ENCODE assay signal across 1 cellular context in genomic region chr20:57092112-57092899, GRCh38.
A peak's percentile ranks its signal among the peaks of the same experiment; 100 is the strongest.
TF ChIP-seq lines count a peak whose summit lies in the region.

No MANE protein-coding gene starts in this region.

TF ChIP-seq in HEK293, 187 proteins besides CTCF, POLR2A, EP300 and RAD21 (continued from another document and continues in another):
- TF ChIP-seq PRDM2 (tag by site-specific recombination; IDR thresholded peaks at IDR 0.05; ENCODE audit: borderline replicate concordance) = no peak
- no peak for TF ChIP-seq ZNF280D (tag by site-specific recombination; IDR thresholded peaks at IDR 0.05)
- 0 out of 2 replicates have a peak, but pooled peaks have one; percentile 50 for TF ChIP-seq ZEB2 (tag by site-specific recombination; IDR thresholded peaks at IDR 0.05)
- TF ChIP-seq ZNF76 (tag by site-specific recombination; IDR thresholded peaks at IDR 0.05; ENCODE audit: borderline replicate concordance, low read depth) = peak; percentile 40; the same call in 1 of the 2 replicates
- no peak for TF ChIP-seq WT1 (tag by site-specific recombination; IDR thresholded peaks at IDR 0.05)
- peak; percentile 81; the same call in 1 of the 2 replicates for TF ChIP-seq ZNF2 (tag by site-specific recombination; IDR thresholded peaks at IDR 0.05)
- TF ChIP-seq PRDM1 (tag by site-specific recombination; IDR thresholded peaks at IDR 0.05) = no peak
- TF ChIP-seq KLF16 (tag by site-specific recombination; IDR thresholded peaks at IDR 0.05) = peak; percentile 61; the same call in 1 of the 2 replicates
- peak; percentile 73 for TF ChIP-seq ZIC2 (tag by site-specific recombination; IDR thresholded peaks at IDR 0.05)
- peak; percentile 32; the same call in 1 of the 2 replicates for TF ChIP-seq ZNF561 (tag by site-specific recombination; IDR thresholded peaks at IDR 0.05; ENCODE audit: borderline replicate concordance)
- no peak for TF ChIP-seq ZNF214 (tag by site-specific recombination; IDR thresholded peaks at IDR 0.05; ENCODE audit: borderline replicate concordance)
- TF ChIP-seq ZBTB10 (tag by site-specific recombination; IDR thresholded peaks at IDR 0.05) = peak; percentile 53; the same call in 1 of the 2 replicates
- TF ChIP-seq PATZ1 (tag by site-specific recombination; IDR thresholded peaks at IDR 0.05) = peak; percentile 59; the same call in 1 of the 2 replicates
- no peak for TF ChIP-seq ZSCAN30 (tag by site-specific recombination; IDR thresholded peaks at IDR 0.05)
- TF ChIP-seq KLF9 (tag by site-specific recombination; IDR thresholded peaks at IDR 0.05; ENCODE audit: low read depth) = peak; percentile 60
- 0 out of 2 replicates have a peak, but pooled peaks have one; percentile 43 for TF ChIP-seq ZNF391 (tag by site-specific recombination; IDR thresholded peaks at IDR 0.05; ENCODE audit: borderline replicate concordance, low read depth)
- peak; percentile 74 for TF ChIP-seq ZNF654 (tag by site-specific recombination; IDR thresholded peaks at IDR 0.05; ENCODE audit: low read depth)
- no peak for TF ChIP-seq ZNF211 (tag by site-specific recombination; IDR thresholded peaks at IDR 0.05; ENCODE audit: low read depth)
- no peak for TF ChIP-seq ZBTB44 (tag by site-specific recombination; IDR thresholded peaks at IDR 0.05)
- TF ChIP-seq ZFP37 (tag by site-specific recombination; IDR thresholded peaks at IDR 0.05) = peak; percentile 81; the same call in 1 of the 2 replicates
- TF ChIP-seq KLF17 (tag by site-specific recombination; IDR thresholded peaks at IDR 0.05) = peak; percentile 86
- no peak for TF ChIP-seq ZNF513 (tag by site-specific recombination; IDR thresholded peaks at IDR 0.05)
- no peak for TF ChIP-seq ZNF549 (tag by site-specific recombination; IDR thresholded peaks at IDR 0.05)
- TF ChIP-seq ZNF248 (tag by site-specific recombination; IDR thresholded peaks at IDR 0.05) = no peak
- peak; percentile 57; the same call in 1 of the 2 replicates for TF ChIP-seq KLF8 (tag by site-specific recombination; IDR thresholded peaks at IDR 0.05)
- TF ChIP-seq ZBTB6 (tag by site-specific recombination; IDR thresholded peaks at IDR 0.05) = no peak
- no peak for TF ChIP-seq ZNF280C (tag by site-specific recombination; IDR thresholded peaks at IDR 0.05)
- TF ChIP-seq ZNF785 (tag by site-specific recombination; IDR thresholded peaks at IDR 0.05) = 0 out of 2 replicates have a peak, but pooled peaks have one; percentile 27
- no peak for TF ChIP-seq ZNF366 (tag by site-specific recombination; conservative IDR thresholded peaks at IDR 0.05)
- TF ChIP-seq ZNF274 (IDR thresholded peaks at IDR 0.05; ENCODE audit: low read length) = no peak
- TF ChIP-seq ZNF274 (tag by site-specific recombination; IDR thresholded peaks at IDR 0.05; ENCODE audit: borderline replicate concordance) = no peak
